ENCODE assay signal across 8 cellular contexts in the genomic region with DNA sequence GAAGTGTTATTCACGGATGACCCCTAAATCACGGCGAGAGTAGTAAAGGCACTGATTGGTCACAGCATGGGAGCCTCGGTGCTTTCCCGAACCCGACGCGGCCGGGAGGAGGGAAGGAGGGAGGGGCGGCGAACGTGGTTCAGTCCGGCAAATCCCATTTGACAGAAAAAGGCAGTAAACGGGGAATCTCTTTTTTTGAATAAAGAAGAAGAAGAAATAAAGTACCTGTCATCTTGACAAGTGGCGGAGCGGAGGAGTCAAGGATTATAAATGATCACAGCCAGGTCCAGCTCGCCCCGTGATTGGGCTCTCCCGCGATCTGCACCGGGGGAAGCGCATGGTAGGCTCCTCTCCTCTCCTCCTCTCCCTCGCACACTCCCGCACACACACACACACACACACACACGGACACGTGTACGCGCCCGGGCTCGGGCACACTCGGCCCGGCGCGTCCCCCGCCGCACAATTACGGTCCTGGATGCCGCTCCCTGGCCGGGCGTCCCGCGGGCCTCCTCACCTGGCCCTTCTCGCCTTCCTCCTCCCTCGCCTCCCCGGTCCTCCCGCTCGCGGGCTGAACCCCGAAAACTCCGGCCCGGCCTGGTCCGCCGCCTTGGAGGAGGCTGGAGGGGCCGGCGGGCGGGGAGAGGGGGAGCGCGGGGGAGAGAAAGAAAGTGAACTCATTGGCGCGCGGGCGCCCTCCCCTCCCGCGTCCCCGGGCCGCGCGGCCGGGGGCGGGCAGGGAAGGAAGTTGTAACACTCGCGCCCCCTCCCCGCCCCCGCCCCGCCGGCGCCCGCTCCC.
DNase-seq lines count a peak whose midpoint lies in the region; ATAC-seq and TF ChIP-seq lines count a peak whose summit lies in the region.

No MANE protein-coding gene starts in this region.

- H3K36me3 ChIP-seq in left lung (no peaks in the 10 kb centered on the region), suprapubic skin (no peaks in the 10 kb centered on the region)

- peak overlapping the region; percentile 68 for H3K9ac ChIP-seq in H9 (ENCODE audit: extremely low read depth, insufficient read length, low read length)

- no peak overlapping the region for H4K5ac ChIP-seq in H9 (ENCODE audit: insufficient read length, low read depth, low read length)

- peak overlapping the region; percentile 68 for H3K18ac ChIP-seq in H9 (ENCODE audit: insufficient read length, low read depth, low read length)

- H4K91ac ChIP-seq in H9 (ENCODE audit: insufficient read length, low read depth, low read length), result no peak overlapping the region

- H2BK15ac ChIP-seq in H9 (ENCODE audit: low read depth, low read length), result no peak overlapping the region; the same call in 1 of the 2 replicates

- TF ChIP-seq CTCF in H9 (conservative IDR thresholded peaks at IDR 0.05), result no peak
- no peak for TF ChIP-seq CTCF in left lung (IDR thresholded peaks at IDR 0.05)
- TF ChIP-seq CTCF in suprapubic skin (IDR thresholded peaks at IDR 0.05), result no peak

- H3K27me3 Mint-ChIP-seq in H9 (ENCODE audit: low read depth), result peaks cover 30% of the 10 kb centered on the region

- TF ChIP-seq POLR2A in suprapubic skin (IDR thresholded peaks at IDR 0.05), result no peak

- peak overlapping the region; percentile 36 to 48 for H3K4me3 ChIP-seq in left lung
- H3K4me3 ChIP-seq in suprapubic skin, result peak overlapping the region; percentile 60

- no peak for TF ChIP-seq EP300 in suprapubic skin (IDR thresholded peaks at IDR 0.05)

- peaks cover 46 to 52% of the 10 kb centered on the region in 2 experiments for H3K4me1 Mint-ChIP-seq in H9

- H2BK5ac ChIP-seq in H9 (ENCODE audit: insufficient read length, low read length), result no peak overlapping the region

- H3K23ac ChIP-seq in H9 (ENCODE audit: insufficient read length, low read depth, low read length), result no peak overlapping the region

- no peaks in the 10 kb centered on the region for H4K20me1 ChIP-seq in H9 (ENCODE audit: control insufficient read depth, insufficient read depth, insufficient read length)

- peaks cover 12% of the 10 kb centered on the region; the same call in 1 of the 2 replicates for H3K79me2 ChIP-seq in H9 (ENCODE audit: insufficient read depth, low read length)

- peak; percentile 34 for DNase-seq in DMS 273 treated with DMSO at 0.1 percent for 48 hours (lab: John Stamatoyannopoulos, UW)
- peak; percentile 80 for DNase-seq in H9
- DNase-seq in NCI-H748 (lab: John Stamatoyannopoulos, UW; ENCODE audit: unreplicated experiment), result peak; percentile 86
- DNase-seq in caudate nucleus (lab: John Stamatoyannopoulos, UW), result peak in 32 of 61 donors; percentile 6 to 84 (median 38)
- peak in 1 of 2 donors; percentile 76 for DNase-seq in left lung
- DNase-seq in suprapubic skin (ENCODE audit: low spot score in 2 of 2), result no peak
- DNase-seq in OCI-M2 (lab: John Stamatoyannopoulos, UW; ENCODE audit: unreplicated experiment), result no peak
- DNase-seq in MV-4-11 (lab: John Stamatoyannopoulos, UW), result no peak

- H2BK12ac ChIP-seq in H9 (ENCODE audit: insufficient read length, low read depth, low read length), result no peak overlapping the region

- H3K27ac Mint-ChIP-seq in H9, result peak overlapping the region; percentile 90 to 97 (median 94)

- H3K14ac ChIP-seq in H9 (ENCODE audit: insufficient read depth, low read length), result peak overlapping the region; percentile 89

- H3K9me3 Mint-ChIP-seq in H9, result peaks cover 0 to 2% of the 10 kb centered on the region in 2 experiments; a peak in 3 of 5 replicates

- peak; percentile 60 for ATAC-seq in left lung

- no peak overlapping the region for H2BK120ac ChIP-seq in H9 (ENCODE audit: low read depth, low read length, poor library complexity, severe bottlenecking)

- no CpG with 5 or more reads among the region's 78 CpGs for WGBS in H9 (ENCODE audit: extremely low coverage, insufficient read length, low lambda C conversion rate)
- WGBS in suprapubic skin, result under 1% methylated on average over 51 of the region's 78 CpGs

- no peaks in the 10 kb centered on the region for H3K79me1 ChIP-seq in H9 (ENCODE audit: insufficient read depth, low read depth, low read length, poor library complexity, severe bottlenecking)

- H3K36me3 Mint-ChIP-seq in H9 (ENCODE audit: insufficient read depth in 1 of 3, low read depth in 3 of 3), result peaks cover 0 to 6% (median 3%) of the 10 kb centered on the region in 3 experiments; a peak in 3 of 7 replicates

- peak overlapping the region; percentile 92 to 95 for H3K4me3 Mint-ChIP-seq in H9

- H3K4me1 ChIP-seq in H9 (ENCODE audit: insufficient read depth, low read length), result no peaks in the 10 kb centered on the region
- H3K4me1 ChIP-seq in left lung, result peaks cover 8 to 13% of the 10 kb centered on the region in 2 donors
- H3K4me1 ChIP-seq in suprapubic skin, result peaks cover 26% of the 10 kb centered on the region

- no peak overlapping the region for H3K56ac ChIP-seq in H9 (ENCODE audit: insufficient read length, low read depth, low read length)

- H3K9me3 ChIP-seq in H9 (ENCODE audit: control insufficient read depth, low read depth, low read length) (no peaks in the 10 kb centered on the region), left lung (no peaks in the 10 kb centered on the region), suprapubic skin (no peaks in the 10 kb centered on the region)

- no peak overlapping the region for H4K8ac ChIP-seq in H9 (replicated peaks; ENCODE audit: insufficient read length, low read depth, low read length)

- H3K27ac ChIP-seq in H9 (ENCODE audit: insufficient read length, low read depth, low read length) (no peak overlapping the region), caudate nucleus (ENCODE audit: low read depth, low read length) (no peak overlapping the region), left lung (no peak overlapping the region), suprapubic skin (no peak overlapping the region)

- no peak overlapping the region for H2BK20ac ChIP-seq in H9 (ENCODE audit: low read depth, low read length, poor library complexity, severe bottlenecking)

- H3K4me2 ChIP-seq in H9 (ENCODE audit: insufficient read depth, insufficient read length, low read length), result peak overlapping the region; percentile 99

- H3K27me3 ChIP-seq in H9 (ENCODE audit: insufficient read depth, low read length) (peaks cover 4% of the 10 kb centered on the region; the same call in 1 of the 2 replicates), left lung (peaks cover 70 to 98% of the 10 kb centered on the region in 2 donors), suprapubic skin (peaks cover 81% of the 10 kb centered on the region)

- no peak overlapping the region for H2AK5ac ChIP-seq in H9 (ENCODE audit: insufficient read length, low read length)

- H3T11ph ChIP-seq in H9 (ENCODE audit: low read length), result no peak overlapping the region

- no peak overlapping the region for H3K4ac ChIP-seq in H9 (ENCODE audit: low read depth, low read length)

- H3K23me2 ChIP-seq in H9 (ENCODE audit: insufficient read length, low read depth, low read length, poor library complexity, severe bottlenecking), result peaks cover 24% of the 10 kb centered on the region

- intact Hi-C loops in left lung (cut with DNase I), result no loop called here

- H2AFZ ChIP-seq in H9 (ENCODE audit: low read length), result no peak overlapping the region

Comparison
In these comparisons a context has a peak if more than half of its experiments do, and no peak if none do; other contexts are left out.
1. DNase-seq: peak in DMS 273 treated with DMSO at 0.1 percent for 48 hours (single experiment), H9 (single experiment), NCI-H748 (single experiment) and caudate nucleus (32 of 61); none in suprapubic skin (0 of 2), OCI-M2 (single experiment) and MV-4-11 (single experiment).